Comparison of ENCODE assay signal across 1 cellular context in genomic region chrX:2502120-2502667, GRCh38.
TF ChIP-seq lines count a peak whose summit lies in the region.

No MANE protein-coding gene starts in this region.

TF ChIP-seq in HepG2, 621 proteins besides CTCF, POLR2A, EP300 and RAD21:
- TF ChIP-seq ZNF468 (CRISPR knock-in tag; IDR thresholded peaks at IDR 0.05), result no peak
- no peak for TF ChIP-seq ZNF609 (CRISPR knock-in tag; IDR thresholded peaks at IDR 0.05; ENCODE audit: borderline replicate concordance)
- TF ChIP-seq ZNF350 (CRISPR knock-in tag; IDR thresholded peaks at IDR 0.05; ENCODE audit: borderline replicate concordance, low read depth), result 0 out of 2 replicates have a peak, but pooled peaks have one; percentile 15
